20 cellular contexts compared by ENCODE assay signal in genomic region chr9:84107995-84108394, GRCh38.
DNase-seq lines count a peak whose midpoint lies in the region; ATAC-seq and TF ChIP-seq lines count a peak whose summit lies in the region.
"Had no signal": no experiment of that assay in that cellular context is flagged by ENCODE, and none has a peak within 500 bp of the region (broad histone marks: within the 10 kb centered on the region; RNA-seq: fewer than 3 reads in every experiment).

No MANE protein-coding gene starts in this region.

- H3K36me3 Mint-ChIP-seq in activated CD4-positive, alpha-beta memory T cell treated with anti-CD3 and anti-CD28 coated beads, Interleukin-2, amount 10 ng/mL, durations not matched to agents 7 days and 5 days (ENCODE audit: low read depth), result peaks cover 7% of the 10 kb centered on the region
- peaks cover 2% of the 10 kb centered on the region for H3K36me3 Mint-ChIP-seq in activated CD4-positive, alpha-beta memory T cell treated with anti-CD3 and anti-CD28 coated beads for 36 hours
- no peaks in the 10 kb centered on the region for H3K36me3 Mint-ChIP-seq in natural killer cell
- no peaks in the 10 kb centered on the region for H3K36me3 Mint-ChIP-seq in natural killer cell treated with Interleukin-12 subunit alpha and Interleukin-12 subunit beta and Interleukin-15 and Interleukin-18, amount 100 ng/mL, for 72 hours

- intact Hi-C loops in activated CD4-positive, alpha-beta memory T cell treated with anti-CD3 and anti-CD28 coated beads for 36 hours (cut with micrococcal nuclease), result no loop called here
- intact Hi-C loops in natural killer cell (cut with micrococcal nuclease), result no loop called here
- intact Hi-C loops in colonic mucosa (cut with DNase I), result no loop called here

- H3K9ac ChIP-seq in colonic mucosa (ENCODE audit: low read depth in 2 of 2, low read length in 2 of 2), result no peak overlapping the region
- H3K9ac ChIP-seq: BLaER1 treated with 17β-estradiol and CSF1 and Interleukin-3, amounts not matched to agents 10 nM and 100 nM had no signal

- ATAC-seq in natural killer cell (no peak), GM21576 (IDR thresholded peaks at IDR 0.05; ENCODE audit: unreplicated experiment) (no peak)
- ATAC-seq in natural killer cell treated with Interleukin-12 subunit alpha and Interleukin-12 subunit beta and Interleukin-15 and Interleukin-18, amount 100 ng/mL, for 72 hours, result no peak
- ATAC-seq: GM12878, HepG2 had no signal

- no peaks in the 10 kb centered on the region for H3K9me3 ChIP-seq in colonic mucosa
- H3K9me3 ChIP-seq: HAP-1 had no signal

- H3K27me3 ChIP-seq in colonic mucosa, result no peaks in the 10 kb centered on the region
- H3K27me3 ChIP-seq: BLaER1 treated with 17β-estradiol and CSF1 and Interleukin-3, amounts not matched to agents 10 nM and 100 nM had no signal

- no peak overlapping the region for H3K4me3 ChIP-seq in colonic mucosa
- H3K4me3 ChIP-seq: BLaER1 treated with 17β-estradiol and CSF1 and Interleukin-3, amounts not matched to agents 10 nM and 100 nM; GM12878; HAP-1 had no signal

- H3K27me3 Mint-ChIP-seq in activated CD4-positive, alpha-beta memory T cell treated with anti-CD3 and anti-CD28 coated beads, Interleukin-2, amount 10 ng/mL, durations not matched to agents 7 days and 5 days, result peaks cover 38% of the 10 kb centered on the region
- peaks cover 8% of the 10 kb centered on the region for H3K27me3 Mint-ChIP-seq in activated CD4-positive, alpha-beta memory T cell treated with anti-CD3 and anti-CD28 coated beads for 36 hours
- H3K27me3 Mint-ChIP-seq in natural killer cell (ENCODE audit: low read depth in 2 of 2), result peaks cover 38 to 60% of the 10 kb centered on the region in 2 donors
- peaks cover 36 to 44% of the 10 kb centered on the region in 2 donors for H3K27me3 Mint-ChIP-seq in natural killer cell treated with Interleukin-12 subunit alpha and Interleukin-12 subunit beta and Interleukin-15 and Interleukin-18, amount 100 ng/mL, for 72 hours

- peaks cover 8% of the 10 kb centered on the region for H3K9me3 Mint-ChIP-seq in activated CD4-positive, alpha-beta memory T cell treated with anti-CD3 and anti-CD28 coated beads, Interleukin-2, amount 10 ng/mL, durations not matched to agents 7 days and 5 days
- H3K9me3 Mint-ChIP-seq in activated CD4-positive, alpha-beta memory T cell treated with anti-CD3 and anti-CD28 coated beads for 36 hours, result peaks cover 4% of the 10 kb centered on the region
- peaks cover 0 to 3% of the 10 kb centered on the region in 2 donors for H3K9me3 Mint-ChIP-seq in natural killer cell
- peaks cover 4% of the 10 kb centered on the region for H3K9me3 Mint-ChIP-seq in natural killer cell treated with Interleukin-12 subunit alpha and Interleukin-12 subunit beta and Interleukin-15 and Interleukin-18, amount 100 ng/mL, for 72 hours

- no peaks in the 10 kb centered on the region for H3K4me1 ChIP-seq in colonic mucosa
- H3K4me1 ChIP-seq: BLaER1 treated with 17β-estradiol and CSF1 and Interleukin-3, amounts not matched to agents 10 nM and 100 nM; HAP-1 had no signal

- H3K4me1 Mint-ChIP-seq in activated CD4-positive, alpha-beta memory T cell treated with anti-CD3 and anti-CD28 coated beads, Interleukin-2, amount 10 ng/mL, durations not matched to agents 7 days and 5 days, result peaks cover 45% of the 10 kb centered on the region
- peaks cover 17% of the 10 kb centered on the region for H3K4me1 Mint-ChIP-seq in activated CD4-positive, alpha-beta memory T cell treated with anti-CD3 and anti-CD28 coated beads for 36 hours (ENCODE audit: low read depth)
- H3K4me1 Mint-ChIP-seq in natural killer cell, result peaks cover 18% of the 10 kb centered on the region in 2 donors
- H3K4me1 Mint-ChIP-seq in natural killer cell treated with Interleukin-12 subunit alpha and Interleukin-12 subunit beta and Interleukin-15 and Interleukin-18, amount 100 ng/mL, for 72 hours (ENCODE audit: low read depth in 2 of 2), result peaks cover 15 to 18% of the 10 kb centered on the region in 2 donors
- H3K4me1 Mint-ChIP-seq: B cell had no signal

- CTCF ChIA-PET in activated CD4-positive, alpha-beta memory T cell treated with anti-CD3 and anti-CD28 coated beads, Interleukin-2, amount 10 ng/mL, durations not matched to agents 7 days and 5 days (lab: Charles Lee), result no interaction called here
- CTCF ChIA-PET in activated CD4-positive, alpha-beta memory T cell treated with anti-CD3 and anti-CD28 coated beads for 36 hours (lab: Charles Lee), result no interaction called here

- no peak overlapping the region for H3K27ac ChIP-seq in colonic mucosa
- H3K27ac ChIP-seq: BLaER1 treated with 17β-estradiol and CSF1 and Interleukin-3, amounts not matched to agents 10 nM and 100 nM had no signal

- H3K27ac Mint-ChIP-seq in activated CD4-positive, alpha-beta memory T cell treated with anti-CD3 and anti-CD28 coated beads, Interleukin-2, amount 10 ng/mL, durations not matched to agents 7 days and 5 days, result peak overlapping the region; percentile 77
- no peak overlapping the region for H3K27ac Mint-ChIP-seq in activated CD4-positive, alpha-beta memory T cell treated with anti-CD3 and anti-CD28 coated beads for 36 hours
- H3K27ac Mint-ChIP-seq in natural killer cell, result no peak overlapping the region
- H3K27ac Mint-ChIP-seq in natural killer cell treated with Interleukin-12 subunit alpha and Interleukin-12 subunit beta and Interleukin-15 and Interleukin-18, amount 100 ng/mL, for 72 hours, result no peak overlapping the region
- H3K27ac Mint-ChIP-seq: B cell had no signal

- DNase-seq in activated CD4-positive, alpha-beta memory T cell treated with anti-CD3 and anti-CD28 coated beads, Interleukin-2, amount 10 ng/mL, durations not matched to agents 7 days and 5 days, result no peak
- no peak for DNase-seq in activated CD4-positive, alpha-beta memory T cell treated with anti-CD3 and anti-CD28 coated beads for 36 hours
- DNase-seq in natural killer cell (no peak), colonic mucosa (peak; percentile 27), mesenteric fat pad (ENCODE audit: low spot score) (no peak), NCI-H526 treated with DMSO at 0.1 percent for 48 hours (lab: John Stamatoyannopoulos, UW) (no peak)
- DNase-seq in natural killer cell treated with Interleukin-12 subunit alpha and Interleukin-12 subunit beta and Interleukin-15 and Interleukin-18, amount 100 ng/mL, for 72 hours (ENCODE audit: low spot score), result no peak
- DNase-seq: 8988T; CD8-positive, alpha-beta memory T cell; COR-L47; DMS 273 treated with DMSO at 0.1 percent for 48 hours; DMS53; DND-41; EL had no signal

- no peaks in the 10 kb centered on the region for H3K36me3 ChIP-seq in colonic mucosa
- H3K36me3 ChIP-seq: BLaER1 treated with 17β-estradiol and CSF1 and Interleukin-3, amounts not matched to agents 10 nM and 100 nM; HAP-1 had no signal

- H3K4me3 Mint-ChIP-seq in activated CD4-positive, alpha-beta memory T cell treated with anti-CD3 and anti-CD28 coated beads, Interleukin-2, amount 10 ng/mL, durations not matched to agents 7 days and 5 days, result no peak overlapping the region
- H3K4me3 Mint-ChIP-seq in activated CD4-positive, alpha-beta memory T cell treated with anti-CD3 and anti-CD28 coated beads for 36 hours, result no peak overlapping the region
- peak overlapping the region; percentile 42 for H3K4me3 Mint-ChIP-seq in natural killer cell
- no peak overlapping the region for H3K4me3 Mint-ChIP-seq in natural killer cell treated with Interleukin-12 subunit alpha and Interleukin-12 subunit beta and Interleukin-15 and Interleukin-18, amount 100 ng/mL, for 72 hours
- H3K4me3 Mint-ChIP-seq: B cell had no signal

- POLR2A ChIA-PET in activated CD4-positive, alpha-beta memory T cell treated with anti-CD3 and anti-CD28 coated beads, Interleukin-2, amount 10 ng/mL, durations not matched to agents 7 days and 5 days (lab: Charles Lee), result interaction anchor here (1.6 kb wide), 1 partner anchor 128 kb away, joined by 10 read pairs; the partner anchor contains the start of genes HNRNPK and RMI1
- POLR2A ChIA-PET in activated CD4-positive, alpha-beta memory T cell treated with anti-CD3 and anti-CD28 coated beads for 36 hours (lab: Charles Lee), result no interaction called here

- TF ChIP-seq CTCF in natural killer cell (IDR thresholded peaks at IDR 0.05) (no peak), colonic mucosa (IDR thresholded peaks at IDR 0.05) (no peak)
